In the genomic region with DNA sequence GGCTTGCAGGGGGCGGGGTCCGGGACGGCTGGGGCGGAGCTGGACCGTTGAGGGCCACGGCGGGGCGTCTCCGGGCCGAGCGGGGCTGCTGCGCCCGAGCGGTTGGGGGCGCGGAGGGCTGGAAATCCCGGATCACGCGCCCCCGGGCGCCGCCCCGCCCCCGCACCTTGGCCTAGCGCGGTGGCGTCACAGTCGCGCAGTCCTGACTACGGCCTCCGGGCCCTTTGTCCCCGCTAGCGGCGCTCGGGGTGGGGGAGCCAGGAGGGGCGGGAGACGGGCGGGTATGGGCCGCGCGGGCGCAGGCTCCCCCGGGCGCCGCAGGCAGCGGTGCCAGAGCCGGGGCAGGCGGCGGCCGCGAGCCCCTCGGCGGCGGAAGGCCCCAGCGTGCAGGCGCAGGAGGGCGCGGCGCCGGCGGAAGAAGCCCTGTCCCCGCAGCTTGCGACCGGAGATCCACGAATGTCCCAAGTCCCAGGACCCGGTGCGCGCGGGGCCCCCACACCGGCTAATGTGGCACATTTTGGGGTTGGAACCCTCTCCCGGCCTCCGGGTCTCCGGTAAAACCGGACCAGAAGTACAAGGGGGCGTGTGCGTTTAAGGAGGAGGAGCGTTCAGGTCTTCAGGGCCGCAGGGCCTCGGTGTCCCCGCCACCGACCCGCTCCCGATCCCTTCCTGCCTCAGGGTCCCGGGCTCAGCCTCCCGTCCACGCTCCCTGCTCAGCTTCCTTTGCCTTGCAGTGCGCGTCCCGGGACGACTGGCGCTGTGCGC, we compare ENCODE assay signal across 8 cellular contexts.
DNase-seq lines count a peak whose midpoint lies in the region; ATAC-seq and TF ChIP-seq lines count a peak whose summit lies in the region.

No MANE protein-coding gene starts in this region.

- H3K27ac ChIP-seq in 22Rv1 (peak overlapping the region; percentile 98), epithelial cell of prostate (peak overlapping the region; percentile 96)

- peak; percentile 69 for DNase-seq in NCI-H774 (lab: John Stamatoyannopoulos, UW)
- peak; percentile 80 for DNase-seq in activated T-cell treated with anti-CD3 and anti-CD28 coated beads, Interleukin-2, amount 50 U/mL, for 1 hour
- no peak for DNase-seq in epithelial cell of prostate (ENCODE audit: low read depth, low spot score)
- DNase-seq in middle frontal gyrus (ENCODE audit: extremely low spot score, low spot score), result peak; percentile 37
- DNase-seq in stimulated activated CD8-positive, alpha-beta memory T cell treated with anti-CD3 and anti-CD28 coated beads, Interleukin-7, amount 100 ng/mL, for 1 hour (ENCODE audit: low read depth in 2 of 2), result peak; percentile 59 to 61

- ATAC-seq in GM18498 (IDR thresholded peaks at IDR 0.05; ENCODE audit: unreplicated experiment), result peak; percentile 43
- peak; percentile 24 for ATAC-seq in HG03103 (IDR thresholded peaks at IDR 0.05; ENCODE audit: low read depth, unreplicated experiment)

- TF ChIP-seq CTCF in 22Rv1 (IDR thresholded peaks at IDR 0.05), result no peak
